ENCODE assay signal across 23 cellular contexts in the genomic region with DNA sequence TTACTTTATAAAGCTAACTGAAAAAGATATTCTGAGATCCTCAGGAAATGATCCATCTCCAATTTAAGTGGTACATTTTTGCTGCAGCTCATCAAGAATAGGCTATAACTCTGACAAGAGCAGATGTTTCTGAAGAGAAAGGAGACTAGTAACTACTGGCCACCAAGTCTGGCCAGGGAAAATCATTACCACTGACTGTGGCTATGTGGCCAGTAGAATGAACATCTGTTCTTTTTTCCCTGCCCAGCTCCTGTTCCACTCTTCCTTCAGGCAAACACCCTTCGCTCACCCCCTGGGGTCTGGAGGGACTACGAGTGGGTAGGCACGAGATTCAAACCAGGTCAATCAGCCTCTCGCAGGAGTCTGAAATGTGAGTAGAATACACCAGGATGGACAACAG. TPM values are rescaled to one million over a fixed set of nuclear protein-coding genes. Genes with fewer than 3 reads are reported as not detected.
A peak's percentile ranks its signal among the peaks of the same experiment; 100 is the strongest.
DNase-seq lines count a peak whose midpoint lies in the region; ATAC-seq and TF ChIP-seq lines count a peak whose summit lies in the region.
"Had no signal": no experiment of that assay in that cellular context is flagged by ENCODE, and none has a peak within 500 bp of the region (broad histone marks: within the 10 kb centered on the region; RNA-seq: fewer than 3 reads in every experiment).

No MANE protein-coding gene starts in this region.

- no peaks in the 10 kb centered on the region for H3K27me3 ChIP-seq in Karpas-422 (ENCODE audit: low read length)
- no peaks in the 10 kb centered on the region for H3K27me3 ChIP-seq in sigmoid colon
- H3K27me3 ChIP-seq: foreskin keratinocyte had no signal

- POLR2A ChIA-PET in activated CD4-positive, alpha-beta memory T cell treated with anti-CD3 and anti-CD28 coated beads for 36 hours (lab: Charles Lee), result interaction anchor here (0.6 kb wide), 1 partner anchor 102 kb away, joined by 4 read pairs; no protein-coding TSS in a partner anchor
- POLR2A ChIA-PET in activated CD4-positive, alpha-beta memory T cell treated with anti-CD3 and anti-CD28 coated beads, Interleukin-2, amount 10 ng/mL, durations not matched to agents 7 days and 5 days (lab: Charles Lee), result no interaction called here

- CTCF ChIA-PET in activated CD4-positive, alpha-beta memory T cell treated with anti-CD3 and anti-CD28 coated beads for 36 hours (lab: Charles Lee), result interaction anchor here (0.6 kb wide), 2 partner anchors 34 to 192 kb away, joined by 3 read pairs; no protein-coding TSS in a partner anchor
- CTCF ChIA-PET in activated CD4-positive, alpha-beta memory T cell treated with anti-CD3 and anti-CD28 coated beads, Interleukin-2, amount 10 ng/mL, durations not matched to agents 7 days and 5 days (lab: Charles Lee), result interaction anchor here (0.8 to 1.8 kb wide), 2 partner anchors 38 to 67 kb away, joined by 3 to 6 read pairs; no protein-coding TSS in a partner anchor

- no peaks in the 10 kb centered on the region for H3K27me3 Mint-ChIP-seq in activated CD4-positive, alpha-beta memory T cell treated with anti-CD3 and anti-CD28 coated beads for 36 hours
- no peaks in the 10 kb centered on the region for H3K27me3 Mint-ChIP-seq in activated CD4-positive, alpha-beta memory T cell treated with anti-CD3 and anti-CD28 coated beads, Interleukin-2, amount 10 ng/mL, durations not matched to agents 7 days and 5 days
- H3K27me3 Mint-ChIP-seq: type B pancreatic cell had no signal

- no peak for TF ChIP-seq EP300 in sigmoid colon (IDR thresholded peaks at IDR 0.05)

- no peaks in the 10 kb centered on the region for H3K9me2 ChIP-seq in Karpas-422 (replicated peaks; ENCODE audit: insufficient read depth, low read length)

- TF ChIP-seq CTCF in sigmoid colon (IDR thresholded peaks at IDR 0.05), result no peak

- TF ChIP-seq POLR2A in sigmoid colon (IDR thresholded peaks at IDR 0.05), result no peak

- peaks cover 87% of the 10 kb centered on the region for H3K4me1 ChIP-seq in Karpas-422 (ENCODE audit: low read length)
- peaks cover 0 to 53% (median 39%) of the 10 kb centered on the region in 4 donors for H3K4me1 ChIP-seq in sigmoid colon
- H3K4me1 ChIP-seq: foreskin keratinocyte had no signal

- peaks cover 4% of the 10 kb centered on the region for H3K9me3 ChIP-seq in Karpas-422 (ENCODE audit: low read length)
- no peaks in the 10 kb centered on the region for H3K9me3 ChIP-seq in sigmoid colon

- H2AFZ ChIP-seq in Karpas-422 (ENCODE audit: low read length), result no peak overlapping the region

- H3K4me1 Mint-ChIP-seq in activated CD4-positive, alpha-beta memory T cell treated with anti-CD3 and anti-CD28 coated beads for 36 hours (ENCODE audit: low read depth), result peaks cover 71% of the 10 kb centered on the region
- H3K4me1 Mint-ChIP-seq in activated CD4-positive, alpha-beta memory T cell treated with anti-CD3 and anti-CD28 coated beads, Interleukin-2, amount 10 ng/mL, durations not matched to agents 7 days and 5 days, result peaks cover 42% of the 10 kb centered on the region

- H3K4me3 ChIP-seq in Karpas-422 (ENCODE audit: low read length) (no peak overlapping the region; the same call in 1 of the 2 replicates), sigmoid colon (no peak overlapping the region)
- H3K4me3 ChIP-seq: A549 had no signal

- 95 to 97% methylated on average over 4 of the region's 4 CpGs for WGBS in sigmoid colon, 2 donors

- DNase-seq in activated CD4-positive, alpha-beta memory T cell treated with anti-CD3 and anti-CD28 coated beads for 36 hours, result no peak
- no peak for DNase-seq in activated CD4-positive, alpha-beta memory T cell treated with anti-CD3 and anti-CD28 coated beads, Interleukin-2, amount 10 ng/mL, durations not matched to agents 7 days and 5 days
- DNase-seq in Karpas-422 (no peak), caudate nucleus (lab: John Stamatoyannopoulos, UW) (no peak), sigmoid colon (no peak), GF-D8 (lab: John Stamatoyannopoulos, UW) (no peak)
- DNase-seq: activated CD8-positive, alpha-beta memory T cell treated with anti-CD3 and anti-CD28 coated beads for 24 hours; activated effector memory CD4-positive, alpha-beta T cell treated with Interleukin-2 at 50 U/mL for 16 hours; cortex of kidney; foreskin keratinocyte; H9; mesenchymal stem cell; NCI-H2029 treated with DMSO at 0.1 percent for 48 hours; NCI-H510A; SHP77 treated with DMSO at 0.1 percent for 48 hours; stimulated activated naive CD4-positive, alpha-beta T cell treated with Interleukin-2 at 50 U/mL for 16 hours had no signal

- peaks cover 22% of the 10 kb centered on the region for H3K9me3 Mint-ChIP-seq in activated CD4-positive, alpha-beta memory T cell treated with anti-CD3 and anti-CD28 coated beads for 36 hours
- peaks cover 19% of the 10 kb centered on the region for H3K9me3 Mint-ChIP-seq in activated CD4-positive, alpha-beta memory T cell treated with anti-CD3 and anti-CD28 coated beads, Interleukin-2, amount 10 ng/mL, durations not matched to agents 7 days and 5 days

- H3K36me3 ChIP-seq in Karpas-422 (ENCODE audit: insufficient read depth, low read length) (peaks cover 21% of the 10 kb centered on the region), sigmoid colon (peaks cover 0 to 3% (median 0%) of the 10 kb centered on the region in 4 donors)

- ATAC-seq in GM18858 (IDR thresholded peaks at IDR 0.05; ENCODE audit: unreplicated experiment), result no peak
- ATAC-seq in HG03457 (IDR thresholded peaks at IDR 0.05; ENCODE audit: unreplicated experiment), result no peak
- ATAC-seq: A549, foreskin keratinocyte had no signal

- intact Hi-C loops in activated CD4-positive, alpha-beta memory T cell treated with anti-CD3 and anti-CD28 coated beads for 36 hours (cut with micrococcal nuclease), result no loop called here
- intact Hi-C loops in sigmoid colon (cut with DNase I), result no loop called here

- peaks cover 37% of the 10 kb centered on the region for H3K36me3 Mint-ChIP-seq in activated CD4-positive, alpha-beta memory T cell treated with anti-CD3 and anti-CD28 coated beads for 36 hours
- peaks cover 68% of the 10 kb centered on the region for H3K36me3 Mint-ChIP-seq in activated CD4-positive, alpha-beta memory T cell treated with anti-CD3 and anti-CD28 coated beads, Interleukin-2, amount 10 ng/mL, durations not matched to agents 7 days and 5 days (ENCODE audit: low read depth)

- H3K27ac ChIP-seq in Karpas-422 (ENCODE audit: low read length) (peak overlapping the region; percentile 91), caudate nucleus (ENCODE audit: low read depth, low read length) (peak overlapping the region; percentile 14), sigmoid colon (peak overlapping the region in 3 of 4 donors; percentile 23 to 51 (median 45))
- H3K27ac ChIP-seq: A549, epithelial cell of prostate, foreskin keratinocyte, VCaP had no signal

- H3K4me2 ChIP-seq in Karpas-422 (ENCODE audit: low read depth, low read length, poor library complexity, severe bottlenecking), result peak overlapping the region; percentile 77
- H3K4me2 ChIP-seq: A549 had no signal

- no peak overlapping the region for H3K4me3 Mint-ChIP-seq in activated CD4-positive, alpha-beta memory T cell treated with anti-CD3 and anti-CD28 coated beads for 36 hours
- no peak overlapping the region for H3K4me3 Mint-ChIP-seq in activated CD4-positive, alpha-beta memory T cell treated with anti-CD3 and anti-CD28 coated beads, Interleukin-2, amount 10 ng/mL, durations not matched to agents 7 days and 5 days
- H3K4me3 Mint-ChIP-seq: H9, neural crest cell, type B pancreatic cell had no signal

- H3K9ac ChIP-seq in Karpas-422 (ENCODE audit: low read length), result peak overlapping the region; percentile 68

- peaks cover 92% of the 10 kb centered on the region for H3K79me2 ChIP-seq in Karpas-422 (ENCODE audit: low read length)

- H3K27ac Mint-ChIP-seq in activated CD4-positive, alpha-beta memory T cell treated with anti-CD3 and anti-CD28 coated beads for 36 hours, result peak overlapping the region; percentile 94
- no peak overlapping the region for H3K27ac Mint-ChIP-seq in activated CD4-positive, alpha-beta memory T cell treated with anti-CD3 and anti-CD28 coated beads, Interleukin-2, amount 10 ng/mL, durations not matched to agents 7 days and 5 days
- H3K27ac Mint-ChIP-seq: H9, type B pancreatic cell had no signal

- peaks cover 30% of the 10 kb centered on the region for H4K20me1 ChIP-seq in Karpas-422 (ENCODE audit: insufficient read depth, low read depth, low read length)

RNA-seq across cellular contexts. Expression of a gene that starts 23.9 kb away (rescaled TPM):
- total RNA-seq in activated CD4-positive, alpha-beta memory T cell treated with anti-CD3 and anti-CD28 coated beads for 36 hours, result 100 to 1,000 TPM; 175 to 180 TPM
- 100 to 1,000 TPM; 331 to 343 TPM for total RNA-seq in activated CD4-positive, alpha-beta memory T cell treated with anti-CD3 and anti-CD28 coated beads, Interleukin-2, amount 10 ng/mL, durations not matched to agents 7 days and 5 days
- total RNA-seq in Karpas-422 (2014; rRNA removed; shearing (Covaris generic); ENCODE audit: low replicate concordance), result 273 and 796 TPM in 2 replicates
- 100 to 1,000 TPM; 140 to 232 (median 203) TPM for total RNA-seq in sigmoid colon
- 10 to 100 TPM; 37.2 to 78.3 (median 44.4) TPM for polyA plus RNA-seq in sigmoid colon

Comparison
In these comparisons a context has a peak if more than half of its experiments do, and no peak if none do; other contexts are left out.
1. H3K27ac ChIP-seq: peak in every context shown above with its lines; median percentile 91 in Karpas-422; 45 in sigmoid colon; 14 in caudate nucleus.